28 cellular contexts compared by ENCODE assay signal in the genomic region with DNA sequence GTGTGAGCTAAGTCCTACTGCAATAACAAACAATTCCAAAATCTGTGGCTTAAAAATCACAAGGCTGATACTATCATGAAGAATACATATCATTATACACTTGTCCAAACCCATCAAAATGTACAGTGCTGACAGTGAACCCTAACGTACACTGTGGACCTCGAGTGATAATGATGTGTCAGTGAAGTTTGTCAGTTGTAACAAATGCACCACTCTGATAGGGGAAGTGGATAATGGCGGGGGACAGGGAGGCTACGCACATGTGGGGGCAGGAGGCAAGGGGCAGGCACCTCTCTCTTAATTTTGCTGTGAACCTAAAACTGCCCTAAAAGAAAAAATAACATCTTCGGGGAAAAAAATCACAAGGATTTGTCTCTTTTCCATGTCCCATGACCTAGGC.
"Had no signal": no experiment of that assay in that cellular context is flagged by ENCODE, and none has a peak within 500 bp of the region (broad histone marks: within the 10 kb centered on the region; RNA-seq: fewer than 3 reads in every experiment).

No MANE protein-coding gene starts in this region.

- H3K27ac ChIP-seq: colonic mucosa, coronary artery, dorsolateral prefrontal cortex, epithelial cell of prostate, esophagus muscularis mucosa, esophagus squamous epithelium, foreskin keratinocyte, gastrocnemius medialis, gastroesophageal sphincter, heart left ventricle, heart right ventricle had no signal

- DNase-seq: colonic mucosa; cortex of kidney; dermis blood vessel endothelial cell; dorsolateral prefrontal cortex; effector CD4-positive, alpha-beta T cell; effector CD8-positive, alpha-beta T cell; effector memory CD4-positive, alpha-beta T cell; effector memory CD8-positive, alpha-beta T cell; endodermal cell; erythroblast; esophagus squamous epithelium; foreskin fibroblast; foreskin keratinocyte; foreskin melanocyte; gastrocnemius medialis; glutamatergic neuron; head of caudate nucleus; heart left ventricle; heart right ventricle had no signal

- H3K9me3 ChIP-seq: colonic mucosa, esophagus muscularis mucosa, esophagus squamous epithelium, gastrocnemius medialis, gastroesophageal sphincter, heart left ventricle, heart right ventricle had no signal

- ATAC-seq: effector memory CD8-positive, alpha-beta T cell; esophagus mucosa; foreskin keratinocyte; gastrocnemius medialis; gastroesophageal sphincter; heart left ventricle; heart right ventricle had no signal

- H3K4me3 ChIP-seq: colonic mucosa, coronary artery, dorsolateral prefrontal cortex, esophagus muscularis mucosa, esophagus squamous epithelium, gastrocnemius medialis, gastroesophageal sphincter, heart left ventricle, heart right ventricle had no signal

- H3K36me3 ChIP-seq: colonic mucosa, esophagus muscularis mucosa, esophagus squamous epithelium, gastrocnemius medialis, gastroesophageal sphincter, heart left ventricle, heart right ventricle had no signal

- H3K4me1 ChIP-seq: colonic mucosa, esophagus muscularis mucosa, esophagus squamous epithelium, foreskin keratinocyte, gastrocnemius medialis, gastroesophageal sphincter, heart left ventricle, heart right ventricle had no signal

- FAIRE-seq: colon, endometrium, endothelial cell of umbilical vein, frontal cortex had no signal

- H3K27me3 ChIP-seq: colonic mucosa, dorsolateral prefrontal cortex, esophagus muscularis mucosa, esophagus squamous epithelium, foreskin keratinocyte, gastrocnemius medialis, gastroesophageal sphincter, heart left ventricle, heart right ventricle had no signal
